Comparison of ENCODE assay signal across 18 cellular contexts in the genomic region with DNA sequence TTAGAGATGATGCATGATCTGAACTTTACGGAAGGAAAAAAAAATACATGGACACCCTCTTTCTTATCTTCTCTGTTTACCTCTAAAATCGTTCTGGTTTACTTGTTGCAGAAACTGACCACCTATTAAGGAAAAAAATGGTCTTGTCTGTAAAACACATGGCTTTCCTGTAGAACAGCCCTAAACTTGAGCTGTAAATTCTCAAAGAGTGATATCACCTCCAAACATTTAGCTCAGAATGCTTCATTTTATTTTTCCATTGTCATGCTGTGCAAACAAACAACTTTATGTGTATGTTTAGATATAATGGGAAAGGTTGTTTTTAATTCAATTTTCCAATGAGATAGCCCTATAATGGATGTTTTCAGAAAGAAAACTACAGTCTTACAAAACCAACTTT.
DNase-seq lines count a peak whose midpoint lies in the region; ATAC-seq, FAIRE-seq and TF ChIP-seq lines count a peak whose summit lies in the region.
"Had no signal": no experiment of that assay in that cellular context is flagged by ENCODE, and none has a peak within 500 bp of the region (broad histone marks: within the 10 kb centered on the region; RNA-seq: fewer than 3 reads in every experiment).

No MANE protein-coding gene starts in this region.

- H3K79me2 ChIP-seq in astrocyte (ENCODE audit: insufficient read depth, low read length), result no peaks in the 10 kb centered on the region

- peaks cover 19% of the 10 kb centered on the region for H3K27me3 Mint-ChIP-seq in astrocyte (ENCODE audit: low read depth, unreplicated experiment)

- DNase-seq in HEK293T (ENCODE audit: extremely low spot score) (no peak), astrocyte (ENCODE audit: low read depth) (peak; percentile 12), iris pigment epithelial cell (ENCODE audit: low read depth) (peak; percentile 26), Kasumi-1 (lab: John Stamatoyannopoulos, UW) (no peak), esophagus squamous epithelium (lab: John Stamatoyannopoulos, UW) (no peak), Peyer's patch (no peak)
- DNase-seq: CD4-positive, alpha-beta T cell; DMS53; H7; KBM-7; NCI-H1436; NCI-H2029; NCI-H2171 treated with DMSO at 0.1 percent for 48 hours; NCI-H510A; NCI-H774; SJCRH30 had no signal

- H3K36me3 Mint-ChIP-seq in astrocyte (ENCODE audit: low read depth, unreplicated experiment), result no peaks in the 10 kb centered on the region

- H3K9me3 ChIP-seq in astrocyte (ENCODE audit: insufficient read depth, low read depth, low read length) (no peaks in the 10 kb centered on the region), esophagus squamous epithelium (no peaks in the 10 kb centered on the region), Peyer's patch (no peaks in the 10 kb centered on the region)
- H3K9me3 ChIP-seq: SJCRH30 had no signal

- peaks cover 3% of the 10 kb centered on the region for H3K9me3 Mint-ChIP-seq in astrocyte (ENCODE audit: unreplicated experiment)
- H3K9me3 Mint-ChIP-seq: CD4-positive, alpha-beta T cell had no signal

- CTCF ChIA-PET in HEK293T (lab: Yijun Ruan, JAX), result interaction anchor here (0.7 kb wide), 2 partner anchors 40 to 196 kb away, joined by 3 to 4 read pairs; no protein-coding TSS in a partner anchor

- no peak for ATAC-seq in HG02885 (IDR thresholded peaks at IDR 0.05; ENCODE audit: poor library complexity, unreplicated experiment)
- ATAC-seq: GM12878 had no signal

- no peak overlapping the region for H3K4me3 ChIP-seq in astrocyte (ENCODE audit: insufficient read depth, low read depth, low read length)
- no peak overlapping the region for H3K4me3 ChIP-seq in esophagus squamous epithelium
- no peak overlapping the region for H3K4me3 ChIP-seq in Peyer's patch
- H3K4me3 ChIP-seq: GM12878, SJCRH30 had no signal

- TF ChIP-seq POLR2A in esophagus squamous epithelium (IDR thresholded peaks at IDR 0.05) (no peak), Peyer's patch (IDR thresholded peaks at IDR 0.05) (no peak)

- no peak overlapping the region for H2AFZ ChIP-seq in astrocyte (ENCODE audit: low read depth, low read length)

- H3K36me3 ChIP-seq in astrocyte (ENCODE audit: insufficient read depth, low read length), result no peaks in the 10 kb centered on the region
- H3K36me3 ChIP-seq in esophagus squamous epithelium, result no peaks in the 10 kb centered on the region
- H3K36me3 ChIP-seq in Peyer's patch, result no peaks in the 10 kb centered on the region
- H3K36me3 ChIP-seq: SJCRH30 had no signal

- no peak overlapping the region for H3K27ac ChIP-seq in astrocyte (ENCODE audit: low read depth, low read length)
- H3K27ac ChIP-seq in esophagus squamous epithelium, result no peak overlapping the region
- H3K27ac ChIP-seq in Peyer's patch, result no peak overlapping the region
- H3K27ac ChIP-seq: SJCRH30 had no signal

- intact Hi-C loops in esophagus squamous epithelium (cut with DNase I), result no loop called here

- 38 to 55% methylated on average over 2 of the region's 2 CpGs for WGBS in esophagus squamous epithelium, 2 donors

- peaks cover 8% of the 10 kb centered on the region for H3K4me1 Mint-ChIP-seq in astrocyte (ENCODE audit: low read depth, unreplicated experiment)

- H3K4me1 ChIP-seq in astrocyte (ENCODE audit: insufficient read depth, low read length) (no peaks in the 10 kb centered on the region), esophagus squamous epithelium (no peaks in the 10 kb centered on the region), Peyer's patch (no peaks in the 10 kb centered on the region)

- H3K27me3 ChIP-seq in astrocyte (ENCODE audit: insufficient read depth, low read length), result peaks cover 2% of the 10 kb centered on the region
- no peaks in the 10 kb centered on the region for H3K27me3 ChIP-seq in esophagus squamous epithelium
- H3K27me3 ChIP-seq in Peyer's patch, result no peaks in the 10 kb centered on the region
- H3K27me3 ChIP-seq: SJCRH30 had no signal

- no peak overlapping the region for H3K4me2 ChIP-seq in astrocyte (ENCODE audit: low read length)

- no peaks in the 10 kb centered on the region for H4K20me1 ChIP-seq in astrocyte (ENCODE audit: insufficient read depth, low read length)

- no peak overlapping the region for H3K9ac ChIP-seq in astrocyte (ENCODE audit: low read length)

- POLR2A ChIA-PET in HEK293T (lab: Yijun Ruan, JAX), result interaction anchor here (0.6 kb wide), 1 partner anchor 843 kb away, joined by 3 read pairs; no protein-coding TSS in a partner anchor

- H3K27ac Mint-ChIP-seq in astrocyte (ENCODE audit: unreplicated experiment), result no peak overlapping the region
- H3K27ac Mint-ChIP-seq: CD4-positive, alpha-beta T cell had no signal

- no peak overlapping the region for H3K4me3 Mint-ChIP-seq in astrocyte (ENCODE audit: unreplicated experiment)
- H3K4me3 Mint-ChIP-seq: CD4-positive, alpha-beta T cell had no signal

- FAIRE-seq in astrocyte (lab: Jason Lieb, UNC), result no peak
- FAIRE-seq: GM12878 had no signal

- TF ChIP-seq CTCF in astrocyte (IDR thresholded peaks at IDR 0.05; ENCODE audit: insufficient read depth, low read depth, low read length) (no peak), esophagus squamous epithelium (IDR thresholded peaks at IDR 0.05) (no peak), Peyer's patch (IDR thresholded peaks at IDR 0.05) (no peak)

TF ChIP-seq in HEK293T, 16 proteins besides CTCF, POLR2A, EP300 and RAD21:
- TF ChIP-seq ZNF384 (IDR thresholded peaks at IDR 0.05) (peak; percentile 18; the same call in 1 of the 2 replicates), CTBP1 (IDR thresholded peaks at IDR 0.05; ENCODE audit: borderline replicate concordance) (peak; percentile 37; the same call in 1 of the 2 replicates), ELF4 (IDR thresholded peaks at IDR 0.05) (no peak), FOXA1 (IDR thresholded peaks at IDR 0.05) (peak; percentile 41; the same call in 1 of the 2 replicates)
TF ChIP-seq in HEK293T: peak in this region for 3.

Comparison
In these comparisons a context has a peak if more than half of its experiments do, and no peak if none do; other contexts are left out.
1. DNase-seq: peak in astrocyte (single experiment) and iris pigment epithelial cell (single experiment); none in HEK293T (single experiment), Kasumi-1 (0 of 2), esophagus squamous epithelium (single experiment) and Peyer's patch (0 of 3).